Comparison of ENCODE assay signal across 9 cellular contexts in genomic region chr12:130307859-130308258, GRCh38. TPM values are rescaled to one million over a fixed set of nuclear protein-coding genes. Genes with fewer than 3 reads are reported as not detected.
"Had no signal": no experiment of that assay in that cellular context is flagged by ENCODE, and none has a peak within 500 bp of the region (broad histone marks: within the 10 kb centered on the region; RNA-seq: fewer than 3 reads in every experiment).

No MANE protein-coding gene starts in this region.

- H3K4me3 ChIP-seq: GM23338 had no signal

- H3K27ac Mint-ChIP-seq: GM23338, H9, HFFc6, IgD-negative memory B cell had no signal

- H3K27ac ChIP-seq: HL-60 had no signal

- DNase-seq: H9, HCEC 1CT, HFFc6 had no signal

- H3K4me1 Mint-ChIP-seq: GM23338, H9, IgD-negative memory B cell had no signal

- H3K9me3 Mint-ChIP-seq: H9 had no signal

- H3K4me3 Mint-ChIP-seq: GM23338, H9, HFFc6, IgD-negative memory B cell had no signal

- ATAC-seq: GM23338, HepG2 had no signal

RNA-seq across cellular contexts. Expression of gene PIWIL1, which starts 29.8 kb away (rescaled TPM):
- total RNA-seq: GM23338, H1, H9, HepG2, HFFc6, HT1080 had no signal
- polyA plus RNA-seq: GM23338, H1, HepG2, IgD-negative memory B cell had no signal
